18 cellular contexts compared by ENCODE assay signal in the genomic region with DNA sequence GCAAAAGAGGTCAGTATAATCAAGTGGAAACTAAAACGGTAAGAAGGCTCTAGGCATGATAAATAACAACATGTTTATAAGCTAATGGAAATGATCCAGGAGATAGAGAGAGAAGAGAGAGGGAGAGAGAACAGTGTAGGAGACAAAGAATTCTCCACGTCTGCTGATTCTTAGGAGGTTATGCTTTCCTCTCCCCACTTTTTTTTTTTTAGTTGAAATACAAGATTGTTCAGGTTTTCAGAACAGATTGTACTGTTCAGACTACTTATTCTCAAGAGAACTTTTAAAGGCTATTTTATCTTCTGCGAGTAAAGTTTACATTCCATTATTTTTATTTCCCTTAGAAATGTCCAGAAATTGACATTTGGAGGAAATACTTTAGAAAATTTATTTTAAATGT. TPM values are rescaled to one million over a fixed set of nuclear protein-coding genes. Genes with fewer than 3 reads are reported as not detected.
DNase-seq lines count a peak whose midpoint lies in the region; ATAC-seq and TF ChIP-seq lines count a peak whose summit lies in the region.
"Had no signal": no experiment of that assay in that cellular context is flagged by ENCODE, and none has a peak within 500 bp of the region (broad histone marks: within the 10 kb centered on the region; RNA-seq: fewer than 3 reads in every experiment).

No MANE protein-coding gene starts in this region.

- peak in 1 of 4 donors; percentile 51 for TF ChIP-seq EP300 in sigmoid colon (IDR thresholded peaks at IDR 0.05)

- no peaks in the 10 kb centered on the region for H3K36me3 ChIP-seq in IMR-90 (ENCODE audit: control insufficient read depth, insufficient read depth, low read length)
- H3K36me3 ChIP-seq in fibroblast of lung (ENCODE audit: control insufficient read depth, insufficient read depth, low read length): no peaks in the 10 kb centered on the region
- no peaks in the 10 kb centered on the region for H3K36me3 ChIP-seq in left lung
- H3K36me3 ChIP-seq in sigmoid colon: no peaks in the 10 kb centered on the region
- H3K36me3 ChIP-seq: BLaER1 treated with 17β-estradiol and CSF1 and Interleukin-3, amounts not matched to agents 10 nM and 100 nM had no signal

- WGBS in IMR-90 (ENCODE audit: extremely low coverage in 2 of 2, insufficient read length in 1 of 2), 2 experiments: no CpG with 5 or more reads among the region's 3 CpGs
- WGBS in sigmoid colon, 2 donors: 56 to 66% methylated on average over 3 of the region's 3 CpGs

- DNase-seq in IMR-90 (no peak), fibroblast of lung (ENCODE audit: low read depth in 2 of 2) (peak in 1 of 2 donors; percentile 18), left lung (no peak), sigmoid colon (no peak), coronary artery (ENCODE audit: low spot score) (no peak), midbrain (lab: John Stamatoyannopoulos, UW) (no peak)
- no peak for DNase-seq in activated CD8-positive, alpha-beta memory T cell treated with anti-CD3 and anti-CD28 coated beads, Interleukin-2, amount 50 U/mL, for 4 hours
- DNase-seq: CD8-positive, alpha-beta memory T cell; DMS79; KBM-7; MV-4-11; NCI-H1417; NCI-H1930; NCI-H526 treated with DMSO at 0.1 percent for 48 hours had no signal

- no peak overlapping the region for H3K18ac ChIP-seq in IMR-90 (ENCODE audit: low read depth, low read length)

- BruUV-seq in IMR-90 (replicated peaks; lab: Mats Ljungman, UMichigan): no TSS peak

- H3K79me2 ChIP-seq in fibroblast of lung (ENCODE audit: control insufficient read depth, insufficient read depth, low read length): no peaks in the 10 kb centered on the region

- no peak overlapping the region; the same call in 1 of the 2 replicates for H3K23ac ChIP-seq in IMR-90 (ENCODE audit: low read depth, low read length)

- no peak overlapping the region for H2BK5ac ChIP-seq in IMR-90 (ENCODE audit: low read depth, low read length, poor library complexity, severe bottlenecking)

- H2BK20ac ChIP-seq in IMR-90 (ENCODE audit: low read depth, low read length): no peak overlapping the region

- no peak overlapping the region for H3K4me3 ChIP-seq in IMR-90 (ENCODE audit: insufficient read depth, low read depth, low read length)
- H3K4me3 ChIP-seq in fibroblast of lung (replicated peaks in 1 of 4; ENCODE audit: control extremely low read depth in 1 of 4, insufficient read depth in 1 of 4, low read depth in 3 of 4, low read length in 4 of 4): no peak overlapping the region
- no peak overlapping the region for H3K4me3 ChIP-seq in left lung
- H3K4me3 ChIP-seq in sigmoid colon: no peak overlapping the region
- H3K4me3 ChIP-seq in coronary artery: no peak overlapping the region
- H3K4me3 ChIP-seq: BLaER1 treated with 17β-estradiol and CSF1 and Interleukin-3, amounts not matched to agents 10 nM and 100 nM had no signal

- TF ChIP-seq POLR2A in IMR-90 (IDR thresholded peaks at IDR 0.05; ENCODE audit: low read depth, low read length) (no peak), sigmoid colon (IDR thresholded peaks at IDR 0.05) (no peak)

- H3K9me1 ChIP-seq in IMR-90 (ENCODE audit: insufficient read depth, low read length): no peaks in the 10 kb centered on the region

- H3K27ac ChIP-seq in IMR-90 (ENCODE audit: insufficient read depth, low read length) (no peak overlapping the region), fibroblast of lung (ENCODE audit: insufficient read depth, low read length) (no peak overlapping the region), left lung (no peak overlapping the region), sigmoid colon (peak overlapping the region in 3 of 4 donors; percentile 24 to 78 (median 60)), coronary artery (no peak overlapping the region)
- H3K27ac ChIP-seq: BLaER1 treated with 17β-estradiol and CSF1 and Interleukin-3, amounts not matched to agents 10 nM and 100 nM had no signal

- no peak overlapping the region for H4K5ac ChIP-seq in IMR-90 (ENCODE audit: low read depth, low read length)

- no peak overlapping the region for H3K56ac ChIP-seq in IMR-90 (ENCODE audit: extremely low read depth, insufficient read depth, low read length)

- in situ Hi-C loops in IMR-90 (cut with MboI; ENCODE audit: low sequenced_read_pairs): no loop called here

- H3K4me1 ChIP-seq in IMR-90 (ENCODE audit: control insufficient read depth, insufficient read depth, low read length) (peaks cover 3% of the 10 kb centered on the region; the same call in 1 of the 2 replicates), fibroblast of lung (ENCODE audit: control insufficient read depth, extremely low read depth, insufficient read depth, low read length) (peaks cover 4% of the 10 kb centered on the region), left lung (peaks cover 10 to 12% of the 10 kb centered on the region in 2 donors), sigmoid colon (peaks cover 0 to 27% (median 6%) of the 10 kb centered on the region in 4 donors)

- H2BK15ac ChIP-seq in IMR-90 (ENCODE audit: low read depth, low read length): no peak overlapping the region

- no peak for TF ChIP-seq RAD21 in IMR-90 (IDR thresholded peaks at IDR 0.05; ENCODE audit: low read length)

- intact Hi-C loops in IMR-90 (cut with micrococcal nuclease): no loop called here
- intact Hi-C loops in left lung (cut with DNase I): no loop called here
- intact Hi-C loops in sigmoid colon (cut with DNase I): no loop called here

- H2AK9ac ChIP-seq in IMR-90 (replicated peaks; ENCODE audit: low read depth, low read length, poor library complexity): no peak overlapping the region

- no peaks in the 10 kb centered on the region for H3K79me1 ChIP-seq in IMR-90 (ENCODE audit: low read depth in 1 of 2, low read length in 2 of 2)

- H2AK5ac ChIP-seq in IMR-90 (ENCODE audit: low read depth, low read length): no peak overlapping the region

- ATAC-seq in IMR-90 (ENCODE audit: low read depth) (peak; percentile 32), left lung (peak; percentile 14), GM21825 (IDR thresholded peaks at IDR 0.05; ENCODE audit: unreplicated experiment) (no peak)

- H3K9ac ChIP-seq in IMR-90 (ENCODE audit: low read depth, low read length) (no peak overlapping the region), fibroblast of lung (ENCODE audit: insufficient read depth, low read length) (no peak overlapping the region)
- H3K9ac ChIP-seq: BLaER1 treated with 17β-estradiol and CSF1 and Interleukin-3, amounts not matched to agents 10 nM and 100 nM had no signal

- no peak overlapping the region for H2BK120ac ChIP-seq in IMR-90 (ENCODE audit: low read depth, low read length)

- H3K27me3 ChIP-seq in IMR-90 (ENCODE audit: control insufficient read depth, insufficient read depth, low read length) (peaks cover 2% of the 10 kb centered on the region; the same call in 1 of the 2 replicates), fibroblast of lung (ENCODE audit: control insufficient read depth, insufficient read depth, low read length) (no peaks in the 10 kb centered on the region), left lung (no peaks in the 10 kb centered on the region), sigmoid colon (no peaks in the 10 kb centered on the region)
- H3K27me3 ChIP-seq: BLaER1 treated with 17β-estradiol and CSF1 and Interleukin-3, amounts not matched to agents 10 nM and 100 nM had no signal

- CTCF ChIA-PET in IMR-90 (lab: Yijun Ruan, JAX): no interaction called here

- no peak overlapping the region for H4K91ac ChIP-seq in IMR-90 (ENCODE audit: insufficient read depth, low read depth, low read length)

- H3K9me3 ChIP-seq in IMR-90 (ENCODE audit: control insufficient read depth, insufficient read depth, low read length) (no peaks in the 10 kb centered on the region), fibroblast of lung (ENCODE audit: control insufficient read depth, insufficient read depth, low read depth, low read length) (no peaks in the 10 kb centered on the region), left lung (no peaks in the 10 kb centered on the region), sigmoid colon (no peaks in the 10 kb centered on the region)
- H3K9me3 ChIP-seq: BLaER1 treated with 17β-estradiol and CSF1 and Interleukin-3, amounts not matched to agents 10 nM and 100 nM had no signal

- no peak for TF ChIP-seq CTCF in IMR-90 (conservative IDR thresholded peaks at IDR 0.05; ENCODE audit: low read depth, low read length)
- no peak for TF ChIP-seq CTCF in fibroblast of lung (conservative IDR thresholded peaks at IDR 0.05 in 1 of 2, IDR thresholded peaks at IDR 0.05 in 1 of 2; ENCODE audit: low read depth in 1 of 2, low read length in 2 of 2)
- no peak for TF ChIP-seq CTCF in left lung (IDR thresholded peaks at IDR 0.05)
- no peak for TF ChIP-seq CTCF in sigmoid colon (IDR thresholded peaks at IDR 0.05)
- TF ChIP-seq CTCF in coronary artery (IDR thresholded peaks at IDR 0.05): no peak

- H4K20me1 ChIP-seq in IMR-90 (ENCODE audit: insufficient read depth, low read length) (no peaks in the 10 kb centered on the region), fibroblast of lung (ENCODE audit: control insufficient read depth, extremely low read depth, insufficient read depth, low read length) (no peaks in the 10 kb centered on the region)
- H4K20me1 ChIP-seq: BLaER1 treated with 17β-estradiol and CSF1 and Interleukin-3, amounts not matched to agents 10 nM and 100 nM had no signal

- H2AFZ ChIP-seq in IMR-90 (replicated peaks; ENCODE audit: low read length, poor library complexity): no peak overlapping the region
- H2AFZ ChIP-seq in fibroblast of lung (ENCODE audit: low read length): peak overlapping the region; percentile 24

- POLR2A ChIA-PET in IMR-90 (lab: Charles Lee; ENCODE audit: unreplicated experiment): no interaction called here

- dilution Hi-C loops in IMR-90 (cut with HindIII; ENCODE audit: low sequenced_read_pairs, unreplicated experiment): no loop called here

- H4K8ac ChIP-seq in IMR-90 (ENCODE audit: low read depth in 2 of 2, low read length in 2 of 2): no peak overlapping the region

- H3K4me2 ChIP-seq in IMR-90 (ENCODE audit: low read depth, low read length): no peak overlapping the region
- no peak overlapping the region for H3K4me2 ChIP-seq in fibroblast of lung (ENCODE audit: extremely low read depth, insufficient read depth, low read length)
- H3K4me2 ChIP-seq: BLaER1 treated with 17β-estradiol and CSF1 and Interleukin-3, amounts not matched to agents 10 nM and 100 nM had no signal

- H3K14ac ChIP-seq in IMR-90 (replicated peaks; ENCODE audit: low read depth, low read length): no peak overlapping the region

- H3K4ac ChIP-seq in IMR-90 (ENCODE audit: low read depth, low read length): no peak overlapping the region

RNA-seq across cellular contexts. Expression of a gene that starts 4.0 kb away (rescaled TPM):
- total RNA-seq in IMR-90 (2012; rRNA removed): not detected in 2 replicates
- polyA plus RNA-seq in IMR-90 (2012; rRNA removed): not detected in 2 replicates
- not detected in 2 replicates for polyA plus RNA-seq in IMR-90 (2012; cell fraction: cytosol; rRNA removed)
- not detected in 2 replicates for polyA plus RNA-seq in IMR-90 (2012; cell fraction: nucleus; rRNA removed; ENCODE audit: low replicate concordance)
- total RNA-seq in fibroblast of lung: not detected in 2 replicates
- polyA plus RNA-seq in fibroblast of lung: not detected in 2 replicates
- polyA plus RNA-seq in fibroblast of lung (2012): 0.52 TPM in 1 of 2 replicates, not detected in the other
- not detected in 2 replicates for polyA minus RNA-seq in fibroblast of lung (ENCODE audit: low replicate concordance)
- total RNA-seq in left lung: not detected
- under 1 TPM in 1 of 4 donors, not detected in 3; 0.36 TPM for total RNA-seq in sigmoid colon
- 1 to 10 TPM in 1 of 3 donors, not detected in 2; 2.4 TPM for polyA plus RNA-seq in sigmoid colon
- total RNA-seq: CD8-positive, alpha-beta memory T cell; G401 had no signal
- polyA plus RNA-seq: CD8-positive, alpha-beta memory T cell; H1 had no signal

RNA-seq across cellular contexts. Expression of a gene that starts 58.3 kb away (rescaled TPM):
- not detected in 2 replicates for total RNA-seq in IMR-90 (2012; rRNA removed)
- polyA plus RNA-seq in IMR-90 (2012; rRNA removed): not detected in 2 replicates
- not detected in 2 replicates for polyA plus RNA-seq in IMR-90 (2012; cell fraction: cytosol; rRNA removed)
- polyA plus RNA-seq in IMR-90 (2012; cell fraction: nucleus; rRNA removed; ENCODE audit: low replicate concordance): not detected in 2 replicates
- not detected in 2 replicates for total RNA-seq in fibroblast of lung
- polyA plus RNA-seq in fibroblast of lung: not detected in 2 replicates
- not detected in 2 replicates for polyA plus RNA-seq in fibroblast of lung (2012)
- not detected in 2 replicates for polyA minus RNA-seq in fibroblast of lung (ENCODE audit: low replicate concordance)
- total RNA-seq in left lung: not detected
- total RNA-seq in sigmoid colon: not detected
- not detected for polyA plus RNA-seq in sigmoid colon
- total RNA-seq: CD8-positive, alpha-beta memory T cell; G401; H1 had no signal
- polyA plus RNA-seq: CD8-positive, alpha-beta memory T cell had no signal

Comparison
In these comparisons a context has a peak if more than half of its experiments do, and no peak if none do; other contexts are left out.
1. H3K27ac ChIP-seq: peak in sigmoid colon (3 of 4); none in IMR-90 (single experiment), fibroblast of lung (single experiment), left lung (0 of 2) and coronary artery (0 of 2).